ENCODE assay signal across 19 cellular contexts in the genomic region with DNA sequence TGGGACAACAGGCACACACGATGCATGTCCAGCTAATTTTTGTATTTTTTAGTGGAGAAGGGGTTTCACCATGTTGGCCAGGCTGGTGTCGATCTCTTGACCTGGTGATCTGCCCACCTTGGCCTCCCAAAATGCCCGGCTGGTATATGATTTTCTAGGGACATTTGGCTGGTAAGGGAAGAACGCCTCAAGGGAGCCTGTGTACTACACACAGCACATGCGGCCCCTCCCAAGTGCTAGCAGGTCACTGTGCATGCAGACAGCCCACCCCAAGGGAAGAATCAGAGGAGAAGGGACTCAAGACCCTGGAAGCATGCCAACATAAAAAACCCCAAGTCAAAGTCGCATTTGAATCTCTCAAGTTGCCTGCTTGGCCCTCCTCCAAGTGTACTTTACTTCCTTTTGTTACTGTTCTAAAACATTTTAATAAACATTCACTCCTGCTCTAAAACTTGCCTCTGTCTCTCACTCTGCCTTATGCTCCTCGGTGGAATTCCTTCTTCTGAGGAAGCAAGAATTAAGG. TPM values are rescaled to one million over a fixed set of nuclear protein-coding genes. Genes with fewer than 3 reads are reported as not detected.
DNase-seq lines count a peak whose midpoint lies in the region; ATAC-seq and TF ChIP-seq lines count a peak whose summit lies in the region.
"Had no signal": no experiment of that assay in that cellular context is flagged by ENCODE, and none has a peak within 500 bp of the region (broad histone marks: within the 10 kb centered on the region; RNA-seq: fewer than 3 reads in every experiment).

No MANE protein-coding gene starts in this region.

- no peaks in the 10 kb centered on the region for H3K36me3 ChIP-seq in GM23338 (ENCODE audit: insufficient read depth)
- no peaks in the 10 kb centered on the region for H3K36me3 ChIP-seq in PC-9 (ENCODE audit: low read depth)
- H3K36me3 ChIP-seq: brain microvascular endothelial cell, SJCRH30 had no signal

- no peak overlapping the region for H3K4me3 Mint-ChIP-seq in GM23338
- peak overlapping the region in 2 of 5 experiments; percentile 61 to 73 for H3K4me3 Mint-ChIP-seq in brain
- H3K4me3 Mint-ChIP-seq in nephron: no peak overlapping the region
- H3K4me3 Mint-ChIP-seq: activated B cell treated with CpG ODN at 0.5 μM for 24 hours; activated CD8-positive, alpha-beta T cell treated with anti-CD3 and anti-CD28 coated beads, Interleukin-2, amount 10 ng/mL, durations not matched to agents 7 days and 5 days; activated naive CD8-positive, alpha-beta T cell treated with anti-CD3 and anti-CD28 coated beads, Interleukin-2, amount 10 ng/mL, durations not matched to agents 7 days and 5 days; B cell had no signal

- H3K4me1 ChIP-seq in GM23338 (ENCODE audit: insufficient read depth): no peaks in the 10 kb centered on the region
- no peaks in the 10 kb centered on the region for H3K4me1 ChIP-seq in PC-9 (replicated peaks; ENCODE audit: insufficient read depth)
- H3K4me1 ChIP-seq: foreskin keratinocyte, SJCRH30, testis had no signal

- ATAC-seq in GM23338: no peak
- no peak for ATAC-seq in GM18907 (IDR thresholded peaks at IDR 0.05; ENCODE audit: unreplicated experiment)
- ATAC-seq: activated CD8-positive, alpha-beta T cell treated with anti-CD3 and anti-CD28 coated beads, Interleukin-2, amount 10 ng/mL, durations not matched to agents 7 days and 5 days; foreskin keratinocyte had no signal

- H3K36me3 Mint-ChIP-seq in GM23338 (ENCODE audit: low read depth) (no peaks in the 10 kb centered on the region), brain (no peaks in the 10 kb centered on the region), nephron (ENCODE audit: low read depth) (no peaks in the 10 kb centered on the region)
- H3K36me3 Mint-ChIP-seq: activated naive CD8-positive, alpha-beta T cell treated with anti-CD3 and anti-CD28 coated beads, Interleukin-2, amount 10 ng/mL, durations not matched to agents 7 days and 5 days had no signal

- no peaks in the 10 kb centered on the region for H4K20me1 ChIP-seq in GM23338 (replicated peaks; ENCODE audit: insufficient read depth)
- H4K20me1 ChIP-seq in PC-9 (ENCODE audit: insufficient read depth): no peaks in the 10 kb centered on the region

- no peaks in the 10 kb centered on the region; the same call in 1 of the 2 replicates for H3K9me3 ChIP-seq in PC-9 (ENCODE audit: insufficient read depth, low read depth)
- H3K9me3 ChIP-seq: SJCRH30, testis had no signal

- intact Hi-C loops in PC-9 (cut with micrococcal nuclease; ENCODE audit: unreplicated experiment): no loop called here

- BruUV-seq in PC-9 (replicated peaks; lab: Mats Ljungman, UMichigan): no TSS peak

- H3K9me3 Mint-ChIP-seq in GM23338 (no peaks in the 10 kb centered on the region), brain (peaks cover 0 to 8% (median 1%) of the 10 kb centered on the region in 5 experiments), nephron (no peaks in the 10 kb centered on the region)

- H3K27ac Mint-ChIP-seq in GM23338: no peak overlapping the region
- peak overlapping the region; percentile 1 to 96 (median 58) for H3K27ac Mint-ChIP-seq in brain
- peak overlapping the region; percentile 14 to 57 (median 34) for H3K27ac Mint-ChIP-seq in nephron
- H3K27ac Mint-ChIP-seq: activated B cell treated with CpG ODN at 0.5 μM for 24 hours; activated CD8-positive, alpha-beta T cell treated with anti-CD3 and anti-CD28 coated beads, Interleukin-2, amount 10 ng/mL, durations not matched to agents 7 days and 5 days; activated naive CD8-positive, alpha-beta T cell treated with anti-CD3 and anti-CD28 coated beads, Interleukin-2, amount 10 ng/mL, durations not matched to agents 7 days and 5 days; B cell had no signal

- H3K79me2 ChIP-seq in GM23338 (replicated peaks; ENCODE audit: insufficient read depth) (no peaks in the 10 kb centered on the region), PC-9 (ENCODE audit: low read depth) (no peaks in the 10 kb centered on the region)

- TF ChIP-seq CTCF in GM23338 (conservative IDR thresholded peaks at IDR 0.05; ENCODE audit: low read depth in 2 of 2) (no peak), brain (conservative IDR thresholded peaks at IDR 0.05) (no peak), nephron (IDR thresholded peaks at IDR 0.05; ENCODE audit: unreplicated experiment in 3 of 3) (no peak), PC-9 (conservative IDR thresholded peaks at IDR 0.05) (no peak)

- H2AFZ ChIP-seq in GM23338 (peak overlapping the region; percentile 60), PC-9 (no peak overlapping the region)

- POLR2A ChIA-PET in PC-9 (lab: Charles Lee; ENCODE audit: unreplicated experiment): no interaction called here

- H3K4me3 ChIP-seq in GM23338: no peak overlapping the region
- H3K4me3 ChIP-seq in PC-9: no peak overlapping the region
- H3K4me3 ChIP-seq: SJCRH30, testis had no signal

- DNase-seq in GM23338 (ENCODE audit: low spot score) (no peak), NCI-H2171 (lab: John Stamatoyannopoulos, UW) (peak; percentile 75), NCI-H146 (lab: John Stamatoyannopoulos, UW) (no peak), PC-9 (no peak)
- no peak for DNase-seq in activated naive CD4-positive, alpha-beta T cell treated with Interleukin-2 at 50 U/mL for 16 hours
- DNase-seq: activated B cell treated with CpG ODN at 0.5 μM for 24 hours; activated CD8-positive, alpha-beta T cell treated with anti-CD3 and anti-CD28 coated beads, Interleukin-2, amount 10 ng/mL, durations not matched to agents 7 days and 5 days; activated naive CD8-positive, alpha-beta T cell treated with anti-CD3 and anti-CD28 coated beads, Interleukin-2, amount 10 ng/mL, durations not matched to agents 7 days and 5 days; brain microvascular endothelial cell; dermis blood vessel endothelial cell; foreskin keratinocyte; NCI-H1092 treated with DMSO at 0.1 percent for 48 hours; testis had no signal

- no peaks in the 10 kb centered on the region for H3K27me3 Mint-ChIP-seq in GM23338 (ENCODE audit: insufficient read depth, low read depth, poor library complexity)
- peaks cover 5% of the 10 kb centered on the region for H3K27me3 Mint-ChIP-seq in brain
- no peaks in the 10 kb centered on the region for H3K27me3 Mint-ChIP-seq in nephron (ENCODE audit: low read depth)
- H3K27me3 Mint-ChIP-seq: activated naive CD8-positive, alpha-beta T cell treated with anti-CD3 and anti-CD28 coated beads, Interleukin-2, amount 10 ng/mL, durations not matched to agents 7 days and 5 days had no signal

- H3K4me2 ChIP-seq in GM23338 (no peak overlapping the region), PC-9 (no peak overlapping the region)

- H3F3A ChIP-seq in GM23338 (replicated peaks; ENCODE audit: low read depth): no peaks in the 10 kb centered on the region
- no peaks in the 10 kb centered on the region for H3F3A ChIP-seq in PC-9 (ENCODE audit: insufficient read depth, low read depth)

- H3K9me2 ChIP-seq in GM23338 (ENCODE audit: insufficient read depth) (no peaks in the 10 kb centered on the region), PC-9 (ENCODE audit: insufficient read depth) (peaks cover 4% of the 10 kb centered on the region; the same call in 1 of the 2 replicates)

- peaks cover 4% of the 10 kb centered on the region; the same call in 1 of the 3 replicates for H3K4me1 Mint-ChIP-seq in GM23338
- H3K4me1 Mint-ChIP-seq in brain: peaks cover 11% of the 10 kb centered on the region
- H3K4me1 Mint-ChIP-seq in nephron: peaks cover 5% of the 10 kb centered on the region

- H3K27ac ChIP-seq in GM23338 (ENCODE audit: low read depth) (no peak overlapping the region), PC-9 (no peak overlapping the region)
- H3K27ac ChIP-seq: brain microvascular endothelial cell, foreskin keratinocyte, HL-60, SJCRH30, testis had no signal

- CTCF ChIA-PET in PC-9 (lab: Charles Lee): no interaction called here

- H3K27me3 ChIP-seq in GM23338 (ENCODE audit: insufficient read depth) (no peaks in the 10 kb centered on the region), PC-9 (ENCODE audit: insufficient read depth, low read depth) (peaks cover 18% of the 10 kb centered on the region; the same call in 1 of the 2 replicates)
- H3K27me3 ChIP-seq: brain microvascular endothelial cell, SJCRH30, testis had no signal

TF ChIP-seq in GM23338, 12 proteins besides CTCF, POLR2A, EP300 and RAD21 (continues in another document):
- TF ChIP-seq NANOG (IDR thresholded peaks at IDR 0.05; ENCODE audit: borderline replicate concordance) (no peak), STAT1 (IDR thresholded peaks at IDR 0.05; ENCODE audit: unreplicated experiment) (no peak), POLR2AphosphoS5 (IDR thresholded peaks at IDR 0.05; ENCODE audit: low read depth) (no peak), EZH2phosphoT487 (IDR thresholded peaks at IDR 0.05; ENCODE audit: unreplicated experiment) (no peak), JUNB (IDR thresholded peaks at IDR 0.05; ENCODE audit: unreplicated experiment) (no peak), EZH2 (IDR thresholded peaks at IDR 0.05; ENCODE audit: low read depth, unreplicated experiment) (no peak), CREB1 (CRISPR knock-in tag; IDR thresholded peaks at IDR 0.05; ENCODE audit: low read depth) (no peak)

RNA-seq across cellular contexts. Expression of a gene that starts 24.3 kb away (rescaled TPM):
- total RNA-seq in GM23338 (2014; rRNA removed; shearing (Covaris generic)): 7.2 and 7.6 TPM in 2 replicates
- polyA plus RNA-seq in GM23338 (2016; fragmentation: Nextera tagmentation; extraction: Ambion mirVana): 6.3 and 7.8 TPM in 2 replicates
- polyA plus RNA-seq in brain (ENCODE audit: insufficient read depth, low read depth, low replicate concordance): 22.2 TPM
- total RNA-seq in PC-9 (2021): 4.1 and 7.1 TPM in 2 replicates
